17 cellular contexts compared by ENCODE assay signal in the genomic region with DNA sequence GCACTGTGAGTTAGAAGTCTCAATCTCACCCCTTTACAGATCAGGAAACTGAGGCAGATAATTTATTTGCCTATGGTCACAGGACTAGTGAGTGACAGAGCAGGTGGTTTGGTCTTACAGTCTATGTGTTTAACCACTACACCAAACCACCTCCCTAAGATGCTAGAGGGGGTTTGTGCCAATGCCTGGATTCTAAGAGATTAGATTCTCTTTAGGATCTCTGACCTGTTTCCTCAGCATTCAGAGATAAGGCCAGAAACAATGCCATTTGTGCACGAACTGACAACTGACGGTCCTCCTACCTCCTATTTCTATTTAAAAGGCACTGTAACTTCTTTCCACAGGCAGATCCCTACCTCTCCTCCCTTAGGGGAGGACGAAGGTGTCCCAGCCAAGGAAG. TPM values are rescaled to one million over a fixed set of nuclear protein-coding genes. Genes with fewer than 3 reads are reported as not detected.
DNase-seq lines count a peak whose midpoint lies in the region; ATAC-seq, FAIRE-seq and TF ChIP-seq lines count a peak whose summit lies in the region.
"Had no signal": no experiment of that assay in that cellular context is flagged by ENCODE, and none has a peak within 500 bp of the region (broad histone marks: within the 10 kb centered on the region; RNA-seq: fewer than 3 reads in every experiment).

No MANE protein-coding gene starts in this region.

- H3K79me2 ChIP-seq in HCT116 (ENCODE audit: insufficient read depth, low read length) (peaks cover 27% of the 10 kb centered on the region), astrocyte (ENCODE audit: insufficient read depth, low read length) (peaks cover 41% of the 10 kb centered on the region), neural progenitor cell (ENCODE audit: low read depth) (peaks cover 26% of the 10 kb centered on the region)

- no peak for ATAC-seq in A549
- no peak for ATAC-seq in HCT116
- no peak for ATAC-seq in lower lobe of right lung

- RAD21 ChIA-PET in HCT116 (lab: Charles Lee; ENCODE audit: low non-redundant PET in 1 of 2, low total read pairs in 2 of 2, uncharacterized antibody in 2 of 2, unreplicated experiment in 2 of 2): no interaction called here

- H2AFZ ChIP-seq in HCT116 (ENCODE audit: low read depth, low read length, poor library complexity, severe bottlenecking) (no peak overlapping the region), astrocyte (ENCODE audit: low read depth, low read length) (no peak overlapping the region), neural progenitor cell (replicated peaks) (no peak overlapping the region)

- H3K4me2 ChIP-seq in A549: peak overlapping the region; percentile 94
- peak overlapping the region; percentile 95 for H3K4me2 ChIP-seq in HCT116 (ENCODE audit: low read length)
- H3K4me2 ChIP-seq in astrocyte (ENCODE audit: low read length): peak overlapping the region; percentile 93
- H3K4me2 ChIP-seq in neural progenitor cell: no peak overlapping the region

- no peak for TF ChIP-seq CTCF in A549 (IDR thresholded peaks at IDR 0.05)
- no peak for TF ChIP-seq CTCF in HCT116 (IDR thresholded peaks at IDR 0.05 in 2 of 3, conservative IDR thresholded peaks at IDR 0.05 in 1 of 3; ENCODE audit: borderline replicate concordance in 1 of 3, insufficient read depth in 1 of 3, low read depth in 2 of 3, low read length in 2 of 3)
- TF ChIP-seq CTCF in astrocyte (IDR thresholded peaks at IDR 0.05; ENCODE audit: insufficient read depth, low read depth, low read length): no peak
- no peak for TF ChIP-seq CTCF in neural progenitor cell (IDR thresholded peaks at IDR 0.05)
- no peak for TF ChIP-seq CTCF in lower lobe of right lung (IDR thresholded peaks at IDR 0.05)

- H3K9me3 ChIP-seq in A549 (no peaks in the 10 kb centered on the region), HCT116 (ENCODE audit: control insufficient read depth in 1 of 2, insufficient read depth in 1 of 2, low read depth in 1 of 2, low read length in 2 of 2) (no peaks in the 10 kb centered on the region), astrocyte (ENCODE audit: insufficient read depth, low read depth, low read length) (no peaks in the 10 kb centered on the region), mucosa of rectum (ENCODE audit: control insufficient read depth in 2 of 2, low read length in 2 of 2) (no peaks in the 10 kb centered on the region), neural progenitor cell (ENCODE audit: low read depth) (no peaks in the 10 kb centered on the region), lower lobe of right lung (no peaks in the 10 kb centered on the region)
- H3K9me3 ChIP-seq: tibial artery had no signal

- H3K27me3 ChIP-seq in HCT116 (ENCODE audit: insufficient read depth, low read length) (no peaks in the 10 kb centered on the region), astrocyte (ENCODE audit: insufficient read depth, low read length) (no peaks in the 10 kb centered on the region), mucosa of rectum (ENCODE audit: control insufficient read depth in 2 of 2, insufficient read depth in 2 of 2, low read length in 2 of 2) (no peaks in the 10 kb centered on the region), neural progenitor cell (peaks cover 28% of the 10 kb centered on the region), lower lobe of right lung (ENCODE audit: low read depth) (no peaks in the 10 kb centered on the region)
- H3K27me3 ChIP-seq: tibial artery had no signal

- no peak for TF ChIP-seq EP300 in A549 (IDR thresholded peaks at IDR 0.05)

- peaks cover 12 to 19% of the 10 kb centered on the region in 2 experiments for H3K36me3 ChIP-seq in HCT116 (ENCODE audit: control insufficient read depth in 1 of 2, insufficient read depth in 2 of 2, low read length in 2 of 2)
- peaks cover 17% of the 10 kb centered on the region for H3K36me3 ChIP-seq in astrocyte (ENCODE audit: insufficient read depth, low read length)
- H3K36me3 ChIP-seq in mucosa of rectum (ENCODE audit: control insufficient read depth in 2 of 2, insufficient read depth in 2 of 2, low read length in 2 of 2): peaks cover 3 to 5% of the 10 kb centered on the region in 2 donors
- peaks cover 9% of the 10 kb centered on the region for H3K36me3 ChIP-seq in neural progenitor cell
- peaks cover 13% of the 10 kb centered on the region for H3K36me3 ChIP-seq in lower lobe of right lung

- H4K20me1 ChIP-seq in HCT116 (ENCODE audit: insufficient read depth): 0 out of 2 replicates have a peak, but pooled peaks cover 13% of the 10 kb centered on the region
- H4K20me1 ChIP-seq in astrocyte (ENCODE audit: insufficient read depth, low read length): peaks cover 23% of the 10 kb centered on the region
- peaks cover 15% of the 10 kb centered on the region for H4K20me1 ChIP-seq in neural progenitor cell (ENCODE audit: low read depth)

- H3K36me3 Mint-ChIP-seq in astrocyte (ENCODE audit: low read depth, unreplicated experiment) (peaks cover 14% of the 10 kb centered on the region), neural progenitor cell (peaks cover 9% of the 10 kb centered on the region)

- DNase-seq in A549 (ENCODE audit: low read depth in 1 of 2, low spot score in 1 of 2) (no peak), HCT116 (ENCODE audit: low read depth, low spot score) (no peak), astrocyte (ENCODE audit: low read depth) (no peak), dermis blood vessel endothelial cell (no peak), hepatic stellate cell (ENCODE audit: low spot score) (no peak), neural progenitor cell (ENCODE audit: low spot score) (no peak), lower lobe of right lung (no peak)
- DNase-seq: activated CD4-positive, alpha-beta T cell treated with anti-CD3 and anti-CD28 coated beads for 1 hour; activated T-cell treated with anti-CD3 and anti-CD28 coated beads for 4 hours; GOT3; MM.1S; NCI-H2029 treated with DMSO at 0.1 percent for 48 hours; NCI-H524 treated with DMSO at 0.1 percent for 48 hours; stimulated activated CD4-positive, alpha-beta T cell treated with anti-CD3 and anti-CD28 coated beads, Interleukin-4, amount 100 ng/mL, for 1 hour; SW 1271; tibial artery had no signal

- H3K27me3 Mint-ChIP-seq in astrocyte (ENCODE audit: low read depth, unreplicated experiment) (no peaks in the 10 kb centered on the region), neural progenitor cell (ENCODE audit: insufficient read depth, low read depth) (peaks cover 10% of the 10 kb centered on the region)

- POLR2A ChIA-PET in A549 (lab: Yijun Ruan, JAX): interaction anchor here (3.3 to 5.5 kb wide), 2 partner anchors 12 to 16 kb away, joined by 18 to 68 read pairs; no protein-coding TSS in a partner anchor
- POLR2A ChIA-PET in HCT116 (lab: Charles Lee): interaction anchor here (1.2 to 5.2 kb wide), 2 partner anchors 14 to 15 kb away, joined by 4 to 86 read pairs; no protein-coding TSS in a partner anchor

- peak overlapping the region; percentile 98 to 99; a peak in 5 of 6 replicates for H3K27ac ChIP-seq in A549
- peak overlapping the region; percentile 85 for H3K27ac ChIP-seq in HCT116 (ENCODE audit: low read depth, low read length)
- no peak overlapping the region for H3K27ac ChIP-seq in astrocyte (ENCODE audit: low read depth, low read length)
- H3K27ac ChIP-seq in mucosa of rectum (ENCODE audit: low read depth in 2 of 2, low read length in 2 of 2): peak overlapping the region; percentile 76 to 97
- H3K27ac ChIP-seq in neural progenitor cell: no peak overlapping the region
- H3K27ac ChIP-seq in lower lobe of right lung: no peak overlapping the region

- TF ChIP-seq POLR2A in A549 (IDR thresholded peaks at IDR 0.05; ENCODE audit: low read length) (no peak), HCT116 (IDR thresholded peaks at IDR 0.05; ENCODE audit: borderline replicate concordance, extremely low read depth, insufficient read depth, insufficient read length) (no peak)

- H3K9me3 Mint-ChIP-seq in astrocyte (ENCODE audit: unreplicated experiment): no peaks in the 10 kb centered on the region
- no peaks in the 10 kb centered on the region for H3K9me3 Mint-ChIP-seq in neural progenitor cell

- peaks cover 4% of the 10 kb centered on the region for H3F3A ChIP-seq in neural progenitor cell (ENCODE audit: low read depth)

- 98% methylated on average over 3 of the region's 3 CpGs for WGBS in A549 (ENCODE audit: missing lambda C conversion rate)

- TF ChIP-seq RAD21 in A549 (conservative IDR thresholded peaks at IDR 0.05 in 1 of 2, IDR thresholded peaks at IDR 0.05 in 1 of 2): no peak
- TF ChIP-seq RAD21 in HCT116 (IDR thresholded peaks at IDR 0.05; ENCODE audit: low read depth): no peak

- H3K9ac ChIP-seq in HCT116 (ENCODE audit: low read length) (peak overlapping the region; percentile 95), astrocyte (ENCODE audit: low read length) (no peak overlapping the region), mucosa of rectum (ENCODE audit: low read depth in 1 of 2, low read length in 2 of 2) (peak overlapping the region in 1 of 2 donors; percentile 20), neural progenitor cell (no peak overlapping the region)

- H3K27ac Mint-ChIP-seq in astrocyte (ENCODE audit: unreplicated experiment) (peak overlapping the region; percentile 54), neural progenitor cell (no peak overlapping the region)

- intact Hi-C loops in HCT116 (cut with micrococcal nuclease) (no loop called here), lower lobe of right lung (cut with DNase I) (no loop called here)

- H3K4me3 Mint-ChIP-seq in astrocyte (ENCODE audit: unreplicated experiment): no peak overlapping the region
- no peak overlapping the region for H3K4me3 Mint-ChIP-seq in neural progenitor cell

- H3K4me1 ChIP-seq in A549: peaks cover 34% of the 10 kb centered on the region
- H3K4me1 ChIP-seq in HCT116 (ENCODE audit: control insufficient read depth in 1 of 2, insufficient read depth in 2 of 2, low read length in 2 of 2): peaks cover 53 to 70% of the 10 kb centered on the region in 2 experiments
- peaks cover 57% of the 10 kb centered on the region for H3K4me1 ChIP-seq in astrocyte (ENCODE audit: insufficient read depth, low read length)
- H3K4me1 ChIP-seq in mucosa of rectum (ENCODE audit: control insufficient read depth in 2 of 2, insufficient read depth in 2 of 2, low read length in 2 of 2): peaks cover 15 to 41% of the 10 kb centered on the region in 2 donors
- H3K4me1 ChIP-seq in neural progenitor cell: peaks cover 23% of the 10 kb centered on the region
- peaks cover 29% of the 10 kb centered on the region for H3K4me1 ChIP-seq in lower lobe of right lung

- H3K4me3 ChIP-seq in A549: no peak overlapping the region
- no peak overlapping the region for H3K4me3 ChIP-seq in HCT116 (replicated peaks in 1 of 2; ENCODE audit: low read depth in 1 of 2, low read length in 2 of 2)
- H3K4me3 ChIP-seq in astrocyte (ENCODE audit: insufficient read depth, low read depth, low read length): no peak overlapping the region
- H3K4me3 ChIP-seq in mucosa of rectum (ENCODE audit: low read length in 2 of 2): peak overlapping the region; percentile 13 to 28
- H3K4me3 ChIP-seq in neural progenitor cell: no peak overlapping the region
- no peak overlapping the region for H3K4me3 ChIP-seq in lower lobe of right lung
- H3K4me3 ChIP-seq: tibial artery had no signal

- CTCF ChIA-PET in A549 (lab: Yijun Ruan, JAX) (interaction anchor here (0.9 to 10.3 kb wide), 4 partner anchors 14 to 83 kb away, joined by 3 to 202 read pairs (median 26); no protein-coding TSS in a partner anchor), HCT116 (lab: Charles Lee) (no interaction called here)

- H3K4me1 Mint-ChIP-seq in astrocyte (ENCODE audit: low read depth, unreplicated experiment) (peaks cover 53% of the 10 kb centered on the region), neural progenitor cell (peaks cover 33% of the 10 kb centered on the region)

- no peak for FAIRE-seq in A549 (lab: Jason Lieb, UNC)
- no peak for FAIRE-seq in astrocyte (lab: Jason Lieb, UNC)

- BruUV-seq in HCT116 (replicated peaks; lab: Mats Ljungman, UMichigan): no TSS peak

- no peaks in the 10 kb centered on the region for H3K9me2 ChIP-seq in HCT116 (ENCODE audit: insufficient read depth)

RNA-seq across cellular contexts. Expression of a gene that starts 2.3 kb away (rescaled TPM):
- polyA plus RNA-seq in A549 (2011; rRNA removed): 86.8 and 88.7 TPM in 2 replicates
- 31.9 and 37.7 TPM in 2 replicates for polyA plus RNA-seq in A549 (2012; cell fraction: cytosol; rRNA removed)
- 51.1 and 68.2 TPM in 2 replicates for polyA plus RNA-seq in A549 (2012; cell fraction: nucleus; rRNA removed)
- polyA plus RNA-seq in A549 (2017; fragmentation: RNase III; extraction: RNeasy Plus Mini Kit Qiagen cat#74134 plus additional on column Dnase treatment): 71.0 to 83.6 TPM (median 74.3 TPM) in 3 replicates
- polyA minus RNA-seq in A549 (2011; rRNA and poly(A)+ RNA removed): 62.7 and 79.1 TPM in 2 replicates
- 154 TPM for total RNA-seq in HCT116 (2021; ENCODE audit: unreplicated experiment)
- polyA plus RNA-seq in HCT116 (2012): 71.6 and 77.7 TPM in 2 replicates
- total RNA-seq in astrocyte: 96.7 and 122 TPM in 2 replicates
- total RNA-seq in dermis blood vessel endothelial cell: 31.1 and 75.5 TPM in 2 replicates
- total RNA-seq in neural progenitor cell (ENCODE audit: low replicate concordance): 46.1 and 61.1 TPM in 2 replicates
- total RNA-seq in lower lobe of right lung: 43.5 TPM

RNA-seq across cellular contexts. Expression of a gene that starts 59.1 kb away (rescaled TPM):
- polyA plus RNA-seq in A549 (2011; rRNA removed) (15.0 and 17.6 TPM in 2 replicates), A549 (2017; fragmentation: RNase III; extraction: RNeasy Plus Mini Kit Qiagen cat#74134 plus additional on column Dnase treatment) (61.4 to 62.4 TPM (median 62.0 TPM) in 3 replicates)
- 108 and 116 TPM in 2 replicates for polyA plus RNA-seq in A549 (2012; cell fraction: cytosol; rRNA removed)
- 67.2 and 94.2 TPM in 2 replicates for polyA plus RNA-seq in A549 (2012; cell fraction: nucleus; rRNA removed)
- polyA minus RNA-seq in A549 (2011; rRNA and poly(A)+ RNA removed): 8.8 and 18.3 TPM in 2 replicates
- total RNA-seq in HCT116 (2021; ENCODE audit: unreplicated experiment) (49.8 TPM), astrocyte (17.9 and 25.3 TPM in 2 replicates), dermis blood vessel endothelial cell (3.4 and 5.6 TPM in 2 replicates), neural progenitor cell (ENCODE audit: low replicate concordance) (12.9 and 17.5 TPM in 2 replicates), lower lobe of right lung (23.0 TPM)
- 83.8 and 98.8 TPM in 2 replicates for polyA plus RNA-seq in HCT116 (2012)

Comparison
In these comparisons a context has a peak if more than half of its experiments do, and no peak if none do; other contexts are left out.
1. H3K27ac ChIP-seq: peak in A549 (2 of 2), HCT116 (single experiment) and mucosa of rectum (2 of 2); none in astrocyte (single experiment), neural progenitor cell (single experiment) and lower lobe of right lung (single experiment).
2. H3K4me3 ChIP-seq: peak in mucosa of rectum (2 of 2); none in A549 (single experiment), HCT116 (0 of 2), astrocyte (single experiment), neural progenitor cell (single experiment) and lower lobe of right lung (single experiment).